Comparison of ENCODE assay signal across 28 cellular contexts in genomic region chr14:85959063-85959462, GRCh38.
"Had no signal": no experiment of that assay in that cellular context is flagged by ENCODE, and none has a peak within 500 bp of the region (broad histone marks: within the 10 kb centered on the region; RNA-seq: fewer than 3 reads in every experiment).

No MANE protein-coding gene starts in this region.

- ATAC-seq: stimulated activated memory B cell treated with anti-CD40 and anti-IgM and Interleukin-4, amounts not matched to agents 10 μg/mL and 1 μg/mL and 100 μg/mL, for 72 hours; stimulated activated naive B cell treated with anti-CD40 and anti-IgM and Interleukin-4, amounts not matched to agents 10 μg/mL and 1 μg/mL and 100 μg/mL, for 72 hours; stimulated activated naive CD8-positive, alpha-beta T cell treated with anti-CD3 and anti-CD28 coated beads, Interleukin-15, amount 100 ng/mL, for 72 hours; stimulated activated naive CD8-positive, alpha-beta T cell treated with anti-CD3 and anti-CD28 coated beads, Interleukin-15, Interleukin-2, amounts not matched to agents 100 U/mL and 50 U/mL, for 24 hours; upper lobe of right lung had no signal

- H3K36me3 Mint-ChIP-seq: stimulated activated memory B cell treated with anti-CD40 and anti-IgM and Interleukin-4, amounts not matched to agents 10 μg/mL and 1 μg/mL and 100 μg/mL, for 72 hours; type B pancreatic cell had no signal

- DNase-seq: stimulated activated CD4-positive, alpha-beta T cell treated with anti-CD3 and anti-CD28 coated beads, Interleukin-2, amount 100 ng/mL, for 24 hours; stimulated activated CD4-positive, alpha-beta T cell treated with anti-CD3 and anti-CD28 coated beads, Interleukin-2, amount 100 ng/mL, for 48 hours; stimulated activated CD4-positive, alpha-beta T cell treated with anti-CD3 and anti-CD28 coated beads, Interleukin-4, amount 100 ng/mL, for 1 hour; stimulated activated CD4-positive, alpha-beta T cell treated with anti-CD3 and anti-CD28 coated beads, Interleukin-4, amount 100 ng/mL, for 24 hours; stimulated activated CD4-positive, alpha-beta T cell treated with anti-CD3 and anti-CD28 coated beads, Interleukin-4, amount 100 ng/mL, for 4 hours; stimulated activated CD8-positive, alpha-beta memory T cell treated with anti-CD3 and anti-CD28 coated beads, Interleukin-4, amount 100 ng/mL, for 48 hours; stimulated activated naive B cell treated with anti-CD40 and anti-IgM and Interleukin-4, amounts not matched to agents 10 μg/mL and 1 μg/mL and 100 μg/mL, for 72 hours; stimulated activated naive CD4-positive, alpha-beta T cell; stimulated activated naive CD4-positive, alpha-beta T cell treated with Interleukin-2 at 50 U/mL for 16 hours; stimulated activated naive CD8-positive, alpha-beta T cell treated with anti-CD3 and anti-CD28 coated beads, Interleukin-15, amount 100 ng/mL, for 72 hours; stimulated activated naive CD8-positive, alpha-beta T cell treated with anti-CD3 and anti-CD28 coated beads, Interleukin-15, Interleukin-2, amounts not matched to agents 100 U/mL and 50 U/mL, for 24 hours; stomach; substantia nigra; testis; thyroid gland; tibial artery; transverse colon; trophoblast cell; upper lobe of left lung; upper lobe of right lung; uterus had no signal

- H3K4me1 ChIP-seq: stomach, suprapubic skin, testis, thyroid gland, tibial artery, tibial nerve, transverse colon, upper lobe of left lung, upper lobe of right lung, uterus, vagina had no signal

- H3K4me3 Mint-ChIP-seq: stimulated activated memory B cell treated with anti-CD40 and anti-IgM and Interleukin-4, amounts not matched to agents 10 μg/mL and 1 μg/mL and 100 μg/mL, for 72 hours; stimulated activated naive B cell treated with anti-CD40 and anti-IgM and Interleukin-4, amounts not matched to agents 10 μg/mL and 1 μg/mL and 100 μg/mL, for 72 hours; stimulated activated naive CD8-positive, alpha-beta T cell treated with anti-CD3 and anti-CD28 coated beads, Interleukin-15, amount 100 ng/mL, for 72 hours; stimulated activated naive CD8-positive, alpha-beta T cell treated with anti-CD3 and anti-CD28 coated beads, Interleukin-15, Interleukin-2, amounts not matched to agents 100 ng/mL and 50 ng/mL, for 24 hours; type B pancreatic cell had no signal

- H3K27ac ChIP-seq: stomach, suprapubic skin, testis, thoracic aorta, thyroid gland, tibial artery, tibial nerve, transverse colon, upper lobe of left lung, upper lobe of right lung, uterus, vagina had no signal

- H3K4me3 ChIP-seq: stomach, suprapubic skin, testis, thoracic aorta, thyroid gland, tibial artery, tibial nerve, transverse colon, upper lobe of left lung, upper lobe of right lung, uterus, vagina had no signal

- H3K27ac Mint-ChIP-seq: stimulated activated memory B cell treated with anti-CD40 and anti-IgM and Interleukin-4, amounts not matched to agents 10 μg/mL and 1 μg/mL and 100 μg/mL, for 72 hours; stimulated activated naive B cell treated with anti-CD40 and anti-IgM and Interleukin-4, amounts not matched to agents 10 μg/mL and 1 μg/mL and 100 μg/mL, for 72 hours; stimulated activated naive CD8-positive, alpha-beta T cell treated with anti-CD3 and anti-CD28 coated beads, Interleukin-15, amount 100 ng/mL, for 72 hours; stimulated activated naive CD8-positive, alpha-beta T cell treated with anti-CD3 and anti-CD28 coated beads, Interleukin-15, Interleukin-2, amounts not matched to agents 100 ng/mL and 50 ng/mL, for 24 hours; type B pancreatic cell had no signal

- H3K27me3 ChIP-seq: stomach, suprapubic skin, testis, thyroid gland, tibial artery, tibial nerve, transverse colon, upper lobe of left lung, upper lobe of right lung, uterus, vagina had no signal

- H3K9me3 Mint-ChIP-seq: stimulated activated memory B cell treated with anti-CD40 and anti-IgM and Interleukin-4, amounts not matched to agents 10 μg/mL and 1 μg/mL and 100 μg/mL, for 72 hours; stimulated activated naive B cell treated with anti-CD40 and anti-IgM and Interleukin-4, amounts not matched to agents 10 μg/mL and 1 μg/mL and 100 μg/mL, for 72 hours; stimulated activated naive CD8-positive, alpha-beta T cell treated with anti-CD3 and anti-CD28 coated beads, Interleukin-15, Interleukin-2, amounts not matched to agents 100 ng/mL and 50 ng/mL, for 24 hours; type B pancreatic cell had no signal

- H3K9me3 ChIP-seq: stomach, suprapubic skin, testis, thoracic aorta, thyroid gland, tibial artery, tibial nerve, transverse colon, upper lobe of left lung, upper lobe of right lung, uterus, vagina had no signal

- H3K36me3 ChIP-seq: stomach, suprapubic skin, thoracic aorta, thyroid gland, tibial artery, tibial nerve, transverse colon, upper lobe of left lung, upper lobe of right lung, uterus, vagina had no signal
